ENCODE assay signal across 27 cellular contexts in the genomic region with DNA sequence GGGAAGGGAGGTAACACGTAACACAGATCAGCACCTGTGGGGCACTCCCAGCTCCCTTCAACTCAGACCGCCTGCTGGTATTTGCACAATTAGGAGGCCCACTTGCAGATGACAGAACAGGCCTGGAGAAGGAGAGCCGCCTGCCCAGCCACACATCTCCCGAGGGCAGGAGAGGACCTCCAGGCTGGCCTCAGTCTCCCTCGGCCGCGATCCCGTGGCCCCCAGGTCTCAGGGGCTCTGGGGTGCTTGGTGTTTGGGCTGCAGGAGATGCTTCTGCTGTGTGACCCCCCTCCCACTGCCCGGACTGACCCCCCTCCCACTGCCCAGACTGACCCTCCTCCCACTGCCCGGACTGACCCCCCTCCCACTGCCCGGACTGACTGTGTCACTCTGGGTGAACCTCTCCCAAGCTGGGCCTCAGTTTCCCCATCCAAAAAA.
"Had no signal": no experiment of that assay in that cellular context is flagged by ENCODE, and none has a peak within 500 bp of the region (broad histone marks: within the 10 kb centered on the region; RNA-seq: fewer than 3 reads in every experiment).

No MANE protein-coding gene starts in this region.

- DNase-seq: activated CD4-positive, alpha-beta T cell treated with anti-CD3 and anti-CD28 coated beads for 4 hours; activated CD4-positive, alpha-beta T cell treated with anti-CD3 and anti-CD28 coated beads, Interleukin-2, amount 50 U/mL, for 4 hours; activated naive CD4-positive, alpha-beta T cell treated with anti-CD3 and anti-CD28 coated beads for 36 hours; activated naive CD8-positive, alpha-beta T cell treated with anti-CD3 and anti-CD28 coated beads, Interleukin-2, amount 10 ng/mL, durations not matched to agents 7 days and 5 days; activated T-cell treated with anti-CD3 and anti-CD28 coated beads for 4 hours; activated T-cell treated with anti-CD3 and anti-CD28 coated beads, Interleukin-2, amount 50 U/mL, for 72 hours; cerebellar nuclear complex; effector memory CD8-positive, alpha-beta T cell; erythroblast; mammary epithelial cell; naive B cell; nephron progenitor cell; retina; stimulated activated CD4-positive, alpha-beta T cell treated with anti-CD3 and anti-CD28 coated beads, Interleukin-15, amount 100 ng/mL, for 24 hours; stimulated activated naive CD4-positive, alpha-beta T cell had no signal

- H3K4me1 ChIP-seq: prostate gland, suprapubic skin, upper lobe of right lung had no signal

- ATAC-seq: activated T-cell treated with anti-CD3 and anti-CD28 coated beads, Interleukin-2, amount 50 U/mL, for 72 hours; effector memory CD8-positive, alpha-beta T cell; left lobe of liver; upper lobe of right lung had no signal

- H3K27ac ChIP-seq: cardiac muscle cell, coronary artery, dorsolateral prefrontal cortex, ovary, prostate gland, suprapubic skin, upper lobe of right lung, VCaP had no signal

- H3K9me3 ChIP-seq: ovary, prostate gland, suprapubic skin, upper lobe of right lung had no signal

- H3K36me3 ChIP-seq: ascending aorta, cardiac muscle cell, ovary, prostate gland, suprapubic skin, tibial artery, upper lobe of right lung had no signal

- H3K4me3 ChIP-seq: ascending aorta, cardiac muscle cell, coronary artery, dorsolateral prefrontal cortex, ovary, prostate gland, smooth muscle cell, suprapubic skin, tibial artery, upper lobe of right lung had no signal

- H3K27me3 ChIP-seq: ascending aorta, ovary had no signal
